Comparison of ENCODE assay signal across 8 cellular contexts in genomic region chr3:195270350-195271115, GRCh38. TPM values are rescaled to one million over a fixed set of nuclear protein-coding genes. Genes with fewer than 3 reads are reported as not detected.
DNase-seq lines count a peak whose midpoint lies in the region; ATAC-seq and TF ChIP-seq lines count a peak whose summit lies in the region.

No MANE protein-coding gene starts in this region.

- H3K36me3 ChIP-seq in HUES64 (ENCODE audit: insufficient read depth, low read length) (peaks cover 25% of the 10 kb centered on the region), PC-3 (ENCODE audit: low read depth, low read length) (peaks cover 11% of the 10 kb centered on the region), left ventricle myocardium inferior (no peaks in the 10 kb centered on the region), psoas muscle (ENCODE audit: insufficient read depth in 1 of 2, low read depth in 1 of 2) (peaks cover 0 to 4% of the 10 kb centered on the region in 2 donors)

- peaks cover 23% of the 10 kb centered on the region for H3K4me1 Mint-ChIP-seq in activated naive CD8-positive, alpha-beta T cell treated with anti-CD3 and anti-CD28 coated beads for 36 hours

- H3K4me2 ChIP-seq in PC-3 (ENCODE audit: low read length): peak overlapping the region; percentile 96

- peak overlapping the region; percentile 96 for H3K27ac ChIP-seq in HUES64 (ENCODE audit: low read depth, low read length)
- peak overlapping the region; percentile 57 for H3K27ac ChIP-seq in PC-3 (ENCODE audit: low read length)
- H3K27ac ChIP-seq in left ventricle myocardium inferior (replicated peaks): peak overlapping the region; percentile 96
- H3K27ac ChIP-seq in psoas muscle: peak overlapping the region; percentile 83

- H3K9me3 Mint-ChIP-seq in activated naive CD8-positive, alpha-beta T cell treated with anti-CD3 and anti-CD28 coated beads for 36 hours: no peaks in the 10 kb centered on the region

- BruUV-seq in PC-3 (replicated peaks; lab: Mats Ljungman, UMichigan): no TSS peak

- H3K9me3 ChIP-seq in HUES64 (ENCODE audit: insufficient read depth, low read depth, low read length) (no peaks in the 10 kb centered on the region), PC-3 (ENCODE audit: low read length) (no peaks in the 10 kb centered on the region), left ventricle myocardium inferior (replicated peaks) (no peaks in the 10 kb centered on the region), psoas muscle (no peaks in the 10 kb centered on the region)

- TF ChIP-seq CTCF in PC-3 (conservative IDR thresholded peaks at IDR 0.05; ENCODE audit: low read depth, low read length) (peak; percentile 54), left ventricle myocardium inferior (IDR thresholded peaks at IDR 0.05; ENCODE audit: borderline replicate concordance) (peak; percentile 75), psoas muscle (IDR thresholded peaks at IDR 0.05) (peak; percentile 72)

- peaks cover 47% of the 10 kb centered on the region for H3K79me2 ChIP-seq in PC-3 (ENCODE audit: low read length)

- peaks cover 14% of the 10 kb centered on the region; the same call in 1 of the 2 replicates for H4K20me1 ChIP-seq in PC-3 (ENCODE audit: low read length)

- peak overlapping the region; percentile 89 for H3K4me3 Mint-ChIP-seq in activated naive CD8-positive, alpha-beta T cell treated with anti-CD3 and anti-CD28 coated beads for 36 hours

- intact Hi-C loops in PC-3 (cut with micrococcal nuclease): loop anchor here (1.0 to 5.0 kb wide), 4 partner anchors 171 to 582 kb away; partner anchors contain the start of gene PPP1R2
- intact Hi-C loops in left ventricle myocardium inferior (cut with micrococcal nuclease): no loop called here
- intact Hi-C loops in psoas muscle (cut with DNase I): loop anchor here (2.0 to 5.0 kb wide), 3 partner anchors 172 to 252 kb away; partner anchors contain the start of gene ACAP2 (in 1 of the 2)

- H3F3A ChIP-seq in PC-3 (ENCODE audit: low read length, unreplicated experiment): no peaks in the 10 kb centered on the region

- no peaks in the 10 kb centered on the region for H3K27me3 ChIP-seq in HUES64 (ENCODE audit: insufficient read depth, low read length)
- H3K27me3 ChIP-seq in PC-3 (ENCODE audit: low read length): no peaks in the 10 kb centered on the region
- H3K27me3 ChIP-seq in left ventricle myocardium inferior (ENCODE audit: low read depth): no peaks in the 10 kb centered on the region
- no peaks in the 10 kb centered on the region for H3K27me3 ChIP-seq in psoas muscle (ENCODE audit: insufficient read depth in 3 of 3, low read length in 2 of 3)

- ATAC-seq in GM21576 (IDR thresholded peaks at IDR 0.05; ENCODE audit: unreplicated experiment): peak; percentile 53
- peak; percentile 67 for ATAC-seq in PC-3
- peak; percentile 83 to 89 (median 84) for ATAC-seq in psoas muscle

- H3K27me3 Mint-ChIP-seq in activated naive CD8-positive, alpha-beta T cell treated with anti-CD3 and anti-CD28 coated beads for 36 hours: no peaks in the 10 kb centered on the region

- H3K9ac ChIP-seq in HUES64 (ENCODE audit: low read depth, low read length) (peak overlapping the region; percentile 97), PC-3 (ENCODE audit: low read length) (peak overlapping the region; percentile 77)

- WGBS in HUES64: under 1% methylated on average over 84 of the region's 84 CpGs
- WGBS in psoas muscle, 3 donors: 0% methylated on average over 66 to 84 of the region's 84 CpGs

- CTCF ChIA-PET in PC-3 (lab: Charles Lee): interaction anchor here (0.5 to 2.9 kb wide), 27 partner anchors 8 to 626 kb away, joined by 3 to 22 read pairs (median 4); partner anchors contain the start of genes ACAP2 and PPP1R2

- peak overlapping the region; percentile 4 for H3K27ac Mint-ChIP-seq in activated naive CD8-positive, alpha-beta T cell treated with anti-CD3 and anti-CD28 coated beads for 36 hours

- peaks cover 13% of the 10 kb centered on the region for H3K36me3 Mint-ChIP-seq in activated naive CD8-positive, alpha-beta T cell treated with anti-CD3 and anti-CD28 coated beads for 36 hours

- H3K9me2 ChIP-seq in PC-3 (replicated peaks; ENCODE audit: low read length): no peaks in the 10 kb centered on the region

- POLR2A ChIA-PET in PC-3 (lab: Charles Lee; ENCODE audit: unreplicated experiment): interaction anchor here (0.6 to 1.0 kb wide), 5 partner anchors 32 to 304 kb away, joined by 3 to 7 read pairs (median 4); partner anchors contain the start of gene ACAP2

- DNase-seq in GDM1 (lab: John Stamatoyannopoulos, UW) (peak; percentile 52), PC-3 (peak; percentile 39), left ventricle myocardium inferior (no peak), psoas muscle (peak; percentile 40 to 70), 8988T (no peak)
- DNase-seq in activated naive CD8-positive, alpha-beta T cell treated with anti-CD3 and anti-CD28 coated beads for 36 hours: peak; percentile 71

- H3K4me1 ChIP-seq in HUES64 (ENCODE audit: insufficient read depth, low read length): peaks cover 14% of the 10 kb centered on the region; the same call in 1 of the 2 replicates
- H3K4me1 ChIP-seq in PC-3 (ENCODE audit: insufficient read depth, low read length): peaks cover 21% of the 10 kb centered on the region
- peaks cover 31% of the 10 kb centered on the region for H3K4me1 ChIP-seq in left ventricle myocardium inferior
- H3K4me1 ChIP-seq in psoas muscle: peaks cover 12% of the 10 kb centered on the region

- H3K4me3 ChIP-seq in HUES64 (ENCODE audit: low read length): peak overlapping the region; percentile 95
- peak overlapping the region; percentile 82 for H3K4me3 ChIP-seq in PC-3 (ENCODE audit: low read length)
- peak overlapping the region; percentile 90 for H3K4me3 ChIP-seq in left ventricle myocardium inferior
- peak overlapping the region; percentile 83 for H3K4me3 ChIP-seq in psoas muscle

- H2AFZ ChIP-seq in PC-3 (ENCODE audit: low read length): peak overlapping the region; percentile 97; the same call in 1 of the 2 replicates

RNA-seq across cellular contexts. Expression of gene XXYLT1, which starts 0.4 kb away (rescaled TPM):
- polyA plus RNA-seq in HUES64 (2013, experiment 1 of 2): 26.5 TPM
- 27.3 TPM for polyA plus RNA-seq in HUES64 (2013, experiment 2 of 2)
- total RNA-seq in PC-3 (2014; rRNA removed) (25.5 and 27.8 TPM in 2 replicates), left ventricle myocardium inferior (2.3 TPM), psoas muscle (1 to 10 TPM; 1.8 to 3.5 (median 2.3) TPM)
- 1 to 10 TPM; 8.8 to 9.6 TPM for total RNA-seq in activated naive CD8-positive, alpha-beta T cell treated with anti-CD3 and anti-CD28 coated beads for 36 hours
- polyA plus RNA-seq in psoas muscle: 1 to 10 TPM in 2 of 3 donors, under 1 TPM in 1; 0.86 to 2.1 (median 1.5) TPM

Comparison
In these comparisons a context has a peak if more than half of its experiments do, and no peak if none do; other contexts are left out.
1. DNase-seq: peak in GDM1 (single experiment), PC-3 (single experiment), activated naive CD8-positive, alpha-beta T cell treated with anti-CD3 and anti-CD28 coated beads for 36 hours (single experiment) and psoas muscle (2 of 2); none in left ventricle myocardium inferior (single experiment) and 8988T (single experiment).
2. Peak in every context shown above with its lines, with median percentiles within 50 percentile points of each other: ATAC-seq, H3K27ac ChIP-seq, H3K4me3 ChIP-seq and CTCF ChIP-seq.